In the genomic region with DNA sequence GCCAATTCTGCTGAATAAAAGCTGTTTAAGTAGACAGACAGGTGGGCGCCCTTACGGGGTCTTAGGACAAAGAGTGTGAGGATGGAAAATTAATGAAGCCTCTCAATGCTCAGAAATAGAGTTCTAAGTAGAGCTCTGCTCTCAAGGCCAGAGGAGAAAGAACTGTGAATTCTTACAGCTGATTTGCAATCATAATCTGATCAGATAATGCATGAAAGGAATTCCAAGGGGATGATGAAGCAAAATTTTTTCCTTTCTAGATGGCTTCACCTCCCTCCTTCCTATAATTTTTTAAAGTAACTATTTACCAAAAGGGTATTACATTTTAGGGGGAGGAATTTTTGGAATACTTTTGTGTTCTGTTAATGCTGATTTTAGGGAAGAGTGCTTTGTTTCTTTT, we compare ENCODE assay signal across 35 cellular contexts.
"Had no signal": no experiment of that assay in that cellular context is flagged by ENCODE, and none has a peak within 500 bp of the region (broad histone marks: within the 10 kb centered on the region; RNA-seq: fewer than 3 reads in every experiment).

No MANE protein-coding gene starts in this region.

- H3K27ac ChIP-seq: breast epithelium, PC-9, RWPE1, VCaP had no signal

- H3K9me3 Mint-ChIP-seq: activated B cell treated with CpG ODN at 0.5 μM for 24 hours; activated CD4-positive, alpha-beta memory T cell treated with anti-CD3 and anti-CD28 coated beads for 36 hours; activated naive CD4-positive, alpha-beta T cell treated with anti-CD3 and anti-CD28 coated beads, Interleukin-2, amount 10 ng/mL, durations not matched to agents 7 days and 5 days had no signal

- H3K4me3 ChIP-seq: breast epithelium, PC-9 had no signal

- H3K4me1 Mint-ChIP-seq: activated B cell treated with CpG ODN at 0.5 μM for 24 hours; activated CD8-positive, alpha-beta memory T cell treated with anti-CD3 and anti-CD28 coated beads, Interleukin-2, amount 10 ng/mL, durations not matched to agents 7 days and 5 days; activated naive CD4-positive, alpha-beta T cell treated with anti-CD3 and anti-CD28 coated beads, Interleukin-2, amount 10 ng/mL, durations not matched to agents 7 days and 5 days; activated naive CD8-positive, alpha-beta T cell treated with anti-CD3 and anti-CD28 coated beads, Interleukin-2, amount 50 U/mL, for 24 hours; T-cell; T-helper 17 cell had no signal

- DNase-seq: activated B cell treated with CpG ODN at 0.5 μM for 24 hours; activated CD4-positive, alpha-beta memory T cell treated with anti-CD3 and anti-CD28 coated beads for 36 hours; activated CD4-positive, alpha-beta T cell treated with anti-CD3 and anti-CD28 coated beads for 4 hours; activated CD4-positive, alpha-beta T cell treated with anti-CD3 and anti-CD28 coated beads, Interleukin-2, amount 50 U/mL, for 1 hour; activated CD4-positive, CD25-positive, alpha-beta regulatory T cell treated with anti-CD3 and anti-CD28 coated beads, Interleukin-2, amount 50 U/mL, for 72 hours; activated CD8-positive, alpha-beta memory T cell treated with anti-CD3 and anti-CD28 coated beads for 24 hours; activated CD8-positive, alpha-beta memory T cell treated with anti-CD3 and anti-CD28 coated beads, Interleukin-2, amount 10 ng/mL, durations not matched to agents 7 days and 5 days; activated CD8-positive, alpha-beta memory T cell treated with anti-CD3 and anti-CD28 coated beads, Interleukin-2, amount 50 U/mL, for 48 hours; activated effector memory CD4-positive, alpha-beta T cell treated with Interleukin-2 at 50 U/mL for 16 hours; activated naive CD4-positive, alpha-beta T cell treated with anti-CD3 and anti-CD28 coated beads, Interleukin-2, amount 10 ng/mL, durations not matched to agents 7 days and 5 days; activated naive CD8-positive, alpha-beta T cell treated with anti-CD3 and anti-CD28 coated beads, Interleukin-2, amount 50 U/mL, for 24 hours; activated T-cell treated with anti-CD3 and anti-CD28 coated beads, Interleukin-2, amount 50 U/mL, for 48 hours; anterior cingulate cortex; Karpas-422; KBM-7; NCI-H1105; NCI-H1417 treated with DMSO at 0.1 percent for 48 hours; NCI-H187 treated with DMSO at 0.1 percent for 48 hours; NCI-H2081; NCI-H345; NCI-H510A; NCI-H526; NCI-H748 treated with DMSO at 0.1 percent for 48 hours; NK-92 treated with Interleukin-12 subunit alpha and Interleukin-12 subunit beta, amount 100 ng/mL, for 24 hours; SIG-M5; T-cell; T-helper 17 cell; T-helper 9 cell had no signal

- ATAC-seq: activated CD8-positive, alpha-beta memory T cell treated with anti-CD3 and anti-CD28 coated beads, Interleukin-2, amount 10 ng/mL, durations not matched to agents 7 days and 5 days; activated naive CD8-positive, alpha-beta T cell treated with anti-CD3 and anti-CD28 coated beads, Interleukin-2, amount 50 U/mL, for 24 hours; Right ventricle myocardium inferior; T-cell; T-helper 17 cell had no signal

- H3K9me3 ChIP-seq: breast epithelium had no signal

- H3K36me3 Mint-ChIP-seq: activated CD4-positive, alpha-beta memory T cell treated with anti-CD3 and anti-CD28 coated beads for 36 hours; activated CD8-positive, alpha-beta memory T cell treated with anti-CD3 and anti-CD28 coated beads, Interleukin-2, amount 10 ng/mL, durations not matched to agents 7 days and 5 days; activated naive CD4-positive, alpha-beta T cell treated with anti-CD3 and anti-CD28 coated beads, Interleukin-2, amount 10 ng/mL, durations not matched to agents 7 days and 5 days; activated naive CD8-positive, alpha-beta T cell; T-cell had no signal

- H3K4me2 ChIP-seq: PC-9 had no signal

- H3K36me3 ChIP-seq: breast epithelium had no signal

- H3K4me3 Mint-ChIP-seq: activated B cell treated with CpG ODN at 0.5 μM for 24 hours; activated CD4-positive, alpha-beta memory T cell treated with anti-CD3 and anti-CD28 coated beads for 36 hours; activated CD8-positive, alpha-beta memory T cell treated with anti-CD3 and anti-CD28 coated beads, Interleukin-2, amount 10 ng/mL, durations not matched to agents 7 days and 5 days; activated naive CD4-positive, alpha-beta T cell treated with anti-CD3 and anti-CD28 coated beads, Interleukin-2, amount 10 ng/mL, durations not matched to agents 7 days and 5 days; activated naive CD8-positive, alpha-beta T cell; activated naive CD8-positive, alpha-beta T cell treated with anti-CD3 and anti-CD28 coated beads, Interleukin-2, amount 50 U/mL, for 24 hours; T-cell; T-helper 17 cell had no signal

- H3K27me3 Mint-ChIP-seq: activated B cell treated with CpG ODN at 0.5 μM for 24 hours; activated CD4-positive, alpha-beta memory T cell treated with anti-CD3 and anti-CD28 coated beads for 36 hours; activated CD8-positive, alpha-beta memory T cell treated with anti-CD3 and anti-CD28 coated beads, Interleukin-2, amount 10 ng/mL, durations not matched to agents 7 days and 5 days; activated naive CD4-positive, alpha-beta T cell treated with anti-CD3 and anti-CD28 coated beads, Interleukin-2, amount 10 ng/mL, durations not matched to agents 7 days and 5 days; activated naive CD8-positive, alpha-beta T cell; activated naive CD8-positive, alpha-beta T cell treated with anti-CD3 and anti-CD28 coated beads, Interleukin-2, amount 50 U/mL, for 24 hours; T-cell; T-helper 17 cell had no signal

- H3K4me1 ChIP-seq: breast epithelium had no signal

- H2AFZ ChIP-seq: PC-9 had no signal

- H3K27me3 ChIP-seq: breast epithelium had no signal

- H3K27ac Mint-ChIP-seq: activated B cell treated with CpG ODN at 0.5 μM for 24 hours; activated CD4-positive, alpha-beta memory T cell treated with anti-CD3 and anti-CD28 coated beads for 36 hours; activated CD8-positive, alpha-beta memory T cell treated with anti-CD3 and anti-CD28 coated beads, Interleukin-2, amount 10 ng/mL, durations not matched to agents 7 days and 5 days; activated naive CD4-positive, alpha-beta T cell treated with anti-CD3 and anti-CD28 coated beads, Interleukin-2, amount 10 ng/mL, durations not matched to agents 7 days and 5 days; activated naive CD8-positive, alpha-beta T cell; activated naive CD8-positive, alpha-beta T cell treated with anti-CD3 and anti-CD28 coated beads, Interleukin-2, amount 50 U/mL, for 24 hours; T-cell; T-helper 17 cell had no signal

- FAIRE-seq: RCC 7860 had no signal
